ENCODE assay signal across 8 cellular contexts in genomic region chr7:148286150-148286549, GRCh38.
DNase-seq lines count a peak whose midpoint lies in the region; ATAC-seq, FAIRE-seq and TF ChIP-seq lines count a peak whose summit lies in the region.

No MANE protein-coding gene starts in this region.

- no peaks in the 10 kb centered on the region for H3K9me3 Mint-ChIP-seq in activated CD4-positive, alpha-beta T cell treated with anti-CD3 and anti-CD28 coated beads, Interleukin-2, amount 10 ng/mL, durations not matched to agents 7 days and 5 days

- peaks cover 12% of the 10 kb centered on the region for H3K27me3 Mint-ChIP-seq in activated CD4-positive, alpha-beta T cell treated with anti-CD3 and anti-CD28 coated beads, Interleukin-2, amount 10 ng/mL, durations not matched to agents 7 days and 5 days

- intact Hi-C loops in left lung (cut with DNase I) = no loop called here

- no peak for FAIRE-seq in RCC 7860 (lab: Jason Lieb, UNC)

- POLR2A ChIA-PET in activated CD4-positive, alpha-beta T cell treated with anti-CD3 and anti-CD28 coated beads, Interleukin-2, amount 10 ng/mL, durations not matched to agents 7 days and 5 days (lab: Charles Lee) = no interaction called here

- H3K9me3 ChIP-seq in WERI-Rb-1 (ENCODE audit: severe bottlenecking) = no peaks in the 10 kb centered on the region
- no peaks in the 10 kb centered on the region for H3K9me3 ChIP-seq in left lung

- no peaks in the 10 kb centered on the region for H3K4me1 Mint-ChIP-seq in activated CD4-positive, alpha-beta T cell treated with anti-CD3 and anti-CD28 coated beads, Interleukin-2, amount 10 ng/mL, durations not matched to agents 7 days and 5 days

- no peak overlapping the region for H3K4me3 Mint-ChIP-seq in activated CD4-positive, alpha-beta T cell treated with anti-CD3 and anti-CD28 coated beads, Interleukin-2, amount 10 ng/mL, durations not matched to agents 7 days and 5 days

- no peak overlapping the region for H3K27ac Mint-ChIP-seq in activated CD4-positive, alpha-beta T cell treated with anti-CD3 and anti-CD28 coated beads, Interleukin-2, amount 10 ng/mL, durations not matched to agents 7 days and 5 days

- no peak overlapping the region for H3K27ac ChIP-seq in WERI-Rb-1
- no peak overlapping the region for H3K27ac ChIP-seq in left lung

- peak; percentile 76 for DNase-seq in DMS 273 (lab: John Stamatoyannopoulos, UW; ENCODE audit: unreplicated experiment)
- peak; percentile 38 for DNase-seq in HuH-7.5 (ENCODE audit: low spot score)
- peak; percentile 43 for DNase-seq in WERI-Rb-1
- no peak for DNase-seq in left lung
- DNase-seq in activated CD4-positive, alpha-beta T cell treated with anti-CD3 and anti-CD28 coated beads, Interleukin-2, amount 10 ng/mL, durations not matched to agents 7 days and 5 days = no peak
- DNase-seq in RCC 7860 (ENCODE audit: low spot score) = no peak
- DNase-seq in DMS153 (lab: John Stamatoyannopoulos, UW) = no peak

- H3K4me3 ChIP-seq in WERI-Rb-1 (ENCODE audit: low read depth, low read length) (no peak overlapping the region), left lung (no peak overlapping the region)

- no peaks in the 10 kb centered on the region for H3K36me3 ChIP-seq in WERI-Rb-1
- no peaks in the 10 kb centered on the region for H3K36me3 ChIP-seq in left lung

- H3K4me1 ChIP-seq in left lung = no peaks in the 10 kb centered on the region

- no peaks in the 10 kb centered on the region for H3K27me3 ChIP-seq in WERI-Rb-1 (ENCODE audit: insufficient read depth, low read depth, severe bottlenecking)
- H3K27me3 ChIP-seq in left lung = no peaks in the 10 kb centered on the region

- CTCF ChIA-PET in activated CD4-positive, alpha-beta T cell treated with anti-CD3 and anti-CD28 coated beads, Interleukin-2, amount 10 ng/mL, durations not matched to agents 7 days and 5 days (lab: Charles Lee) = no interaction called here

- ATAC-seq in left lung (peak; percentile 33), HG03565 (IDR thresholded peaks at IDR 0.05; ENCODE audit: unreplicated experiment) (no peak)

- H3K36me3 Mint-ChIP-seq in activated CD4-positive, alpha-beta T cell treated with anti-CD3 and anti-CD28 coated beads, Interleukin-2, amount 10 ng/mL, durations not matched to agents 7 days and 5 days (ENCODE audit: low read depth) = no peaks in the 10 kb centered on the region

- TF ChIP-seq CTCF in WERI-Rb-1 (IDR thresholded peaks at IDR 0.05; ENCODE audit: low read depth, low read length) (peak; percentile 66), left lung (IDR thresholded peaks at IDR 0.05) (no peak)

Comparison
In these comparisons a context has a peak if more than half of its experiments do, and no peak if none do; other contexts are left out.
1. DNase-seq: peak in DMS 273 (single experiment), HuH-7.5 (single experiment) and WERI-Rb-1 (single experiment); none in left lung (0 of 2), activated CD4-positive, alpha-beta T cell treated with anti-CD3 and anti-CD28 coated beads, Interleukin-2, amount 10 ng/mL, durations not matched to agents 7 days and 5 days (single experiment), RCC 7860 (single experiment) and DMS153 (single experiment).